ENCODE assay signal across 2 cellular contexts in genomic region chr12:64613775-64614398, GRCh38.
TF ChIP-seq lines count a peak whose summit lies in the region.

No MANE protein-coding gene starts in this region.

TF ChIP-seq in GM12878, 131 proteins besides CTCF, POLR2A, EP300 and RAD21:
- TF ChIP-seq IKZF2 (IDR thresholded peaks at IDR 0.05): 0 out of 4 replicates have a peak, but pooled peaks of 1 of the 2 experiments have one; percentile 37
- 0 out of 2 replicates have a peak, but pooled peaks have one; percentile 19 for TF ChIP-seq FOXM1 (IDR thresholded peaks at IDR 0.05; ENCODE audit: low read depth, low read length)
- TF ChIP-seq CREB1 (IDR thresholded peaks at IDR 0.05; ENCODE audit: low read depth): peak; percentile 85
- TF ChIP-seq PAX5 (IDR thresholded peaks at IDR 0.05; ENCODE audit: borderline replicate concordance, low read depth, low read length): peak; percentile 77; the same call in 1 of the 2 replicates
- 0 out of 2 replicates have a peak, but pooled peaks have one; percentile 18 for TF ChIP-seq ZNF217 (IDR thresholded peaks at IDR 0.05)
- TF ChIP-seq, protein P1, sequence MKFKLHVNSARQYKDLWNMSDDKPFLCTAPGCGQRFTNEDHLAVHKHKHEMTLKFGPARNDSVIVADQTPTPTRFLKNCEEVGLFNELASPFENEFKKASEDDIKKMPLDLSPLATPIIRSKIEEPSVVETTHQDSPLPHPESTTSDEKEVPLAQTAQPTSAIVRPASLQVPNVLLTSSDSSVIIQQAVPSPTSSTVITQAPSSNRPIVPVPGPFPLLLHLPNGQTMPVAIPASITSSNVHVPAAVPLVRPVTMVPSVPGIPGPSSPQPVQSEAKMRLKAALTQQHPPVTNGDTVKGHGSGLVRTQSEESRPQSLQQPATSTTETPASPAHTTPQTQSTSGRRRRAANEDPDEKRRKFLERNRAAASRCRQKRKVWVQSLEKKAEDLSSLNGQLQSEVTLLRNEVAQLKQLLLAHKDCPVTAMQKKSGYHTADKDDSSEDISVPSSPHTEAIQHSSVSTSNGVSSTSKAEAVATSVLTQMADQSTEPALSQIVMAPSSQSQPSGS (IDR thresholded peaks at IDR 0.05; ENCODE audit: low read length): peak; percentile 22; the same call in 1 of the 2 replicates
- TF ChIP-seq CREM (IDR thresholded peaks at IDR 0.05; ENCODE audit: low read depth): peak; percentile 55; the same call in 1 of the 2 replicates
- peak; percentile 48; the same call in 1 of the 2 replicates for TF ChIP-seq RUNX3 (IDR thresholded peaks at IDR 0.05; ENCODE audit: low read length)
- TF ChIP-seq, protein P2, sequence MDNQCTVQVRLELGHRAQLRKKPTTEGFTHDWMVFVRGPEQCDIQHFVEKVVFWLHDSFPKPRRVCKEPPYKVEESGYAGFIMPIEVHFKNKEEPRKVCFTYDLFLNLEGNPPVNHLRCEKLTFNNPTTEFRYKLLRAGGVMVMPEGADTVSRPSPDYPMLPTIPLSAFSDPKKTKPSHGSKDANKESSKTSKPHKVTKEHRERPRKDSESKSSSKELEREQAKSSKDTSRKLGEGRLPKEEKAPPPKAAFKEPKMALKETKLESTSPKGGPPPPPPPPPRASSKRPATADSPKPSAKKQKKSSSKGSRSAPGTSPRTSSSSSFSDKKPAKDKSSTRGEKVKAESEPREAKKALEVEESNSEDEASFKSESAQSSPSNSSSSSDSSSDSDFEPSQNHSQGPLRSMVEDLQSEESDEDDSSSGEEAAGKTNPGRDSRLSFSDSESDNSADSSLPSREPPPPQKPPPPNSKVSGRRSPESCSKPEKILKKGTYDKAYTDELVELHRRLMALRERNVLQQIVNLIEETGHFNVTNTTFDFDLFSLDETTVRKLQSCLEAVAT (IDR thresholded peaks at IDR 0.05): peak; percentile 83
- TF ChIP-seq ZNF24 (IDR thresholded peaks at IDR 0.05): peak; percentile 87

TF ChIP-seq in HepG2, 621 proteins besides CTCF, POLR2A, EP300 and RAD21:
- 0 out of 2 replicates have a peak, but pooled peaks have one; percentile 62 for TF ChIP-seq ZNF3 (CRISPR knock-in tag; IDR thresholded peaks at IDR 0.05)
- TF ChIP-seq ZNF770 (CRISPR knock-in tag; IDR thresholded peaks at IDR 0.05): peak; percentile 46; the same call in 1 of the 2 replicates
- peak; percentile 69 for TF ChIP-seq ZNF121 (CRISPR knock-in tag; IDR thresholded peaks at IDR 0.05)
